In genomic region chr4:189840356-189840755, GRCh38 we compare ENCODE assay signal across 19 cellular contexts.
"Had no signal": no experiment of that assay in that cellular context is flagged by ENCODE, and none has a peak within 500 bp of the region (broad histone marks: within the 10 kb centered on the region; RNA-seq: fewer than 3 reads in every experiment).

No MANE protein-coding gene starts in this region.

- DNase-seq: cortex of kidney; effector memory CD8-positive, alpha-beta T cell; kidney; natural killer cell; occipital lobe; ovary; posterior cingulate gyrus; psoas muscle; small intestine; stimulated activated CD4-positive, alpha-beta T cell treated with anti-CD3 and anti-CD28 coated beads, Interleukin-15, amount 100 ng/mL, for 24 hours; stimulated activated CD4-positive, alpha-beta T cell treated with anti-CD3 and anti-CD28 coated beads, Interleukin-2, amount 100 ng/mL, for 48 hours; stimulated activated naive B cell treated with anti-CD40 and anti-IgM and Interleukin-4, amounts not matched to agents 10 μg/mL and 1 μg/mL and 100 μg/mL, for 72 hours; upper lobe of left lung; uterus had no signal

- ATAC-seq: effector memory CD8-positive, alpha-beta T cell; natural killer cell; psoas muscle; right lobe of liver; stimulated activated naive B cell treated with anti-CD40 and anti-IgM and Interleukin-4, amounts not matched to agents 10 μg/mL and 1 μg/mL and 100 μg/mL, for 72 hours had no signal

- H3K9me3 ChIP-seq: ovary, psoas muscle, right lobe of liver, thoracic aorta, tibial nerve, upper lobe of left lung, uterus had no signal

- H3K27me3 ChIP-seq: hepatocyte, ovary, right lobe of liver, tibial nerve, upper lobe of left lung, uterus had no signal

- H3K27ac ChIP-seq: hepatocyte, ovary, psoas muscle, right lobe of liver, thoracic aorta, tibial nerve, upper lobe of left lung, uterus had no signal

- H3K4me3 ChIP-seq: hepatocyte, lung, ovary, psoas muscle, right lobe of liver, thoracic aorta, tibial nerve, upper lobe of left lung, uterus had no signal

- H3K4me1 ChIP-seq: psoas muscle, right lobe of liver, tibial nerve, upper lobe of left lung, uterus had no signal

- H3K36me3 ChIP-seq: ovary, right lobe of liver, thoracic aorta, tibial nerve, upper lobe of left lung, uterus had no signal
